14 cellular contexts compared by ENCODE assay signal in the genomic region with DNA sequence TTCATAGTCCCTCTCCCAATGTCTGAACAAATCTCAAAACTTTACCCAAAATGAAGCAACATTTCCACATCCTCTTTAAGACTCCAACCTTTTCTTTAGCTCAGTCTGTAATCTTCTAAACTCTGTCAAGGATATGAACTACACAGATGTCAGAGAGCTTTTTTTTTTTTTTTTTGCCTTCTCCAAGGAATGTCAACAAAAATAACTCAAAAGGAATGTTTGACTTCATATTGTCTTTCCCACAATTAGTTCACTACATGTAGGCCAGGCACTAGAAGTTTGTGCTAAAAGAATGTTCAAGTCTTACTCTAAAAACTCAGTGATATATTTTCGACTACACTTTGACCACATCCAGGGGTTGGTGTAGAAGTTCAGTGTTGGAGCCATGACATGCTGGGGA. TPM values are rescaled to one million over a fixed set of nuclear protein-coding genes. Genes with fewer than 3 reads are reported as not detected.
DNase-seq lines count a peak whose midpoint lies in the region; ATAC-seq and TF ChIP-seq lines count a peak whose summit lies in the region.
"Had no signal": no experiment of that assay in that cellular context is flagged by ENCODE, and none has a peak within 500 bp of the region (broad histone marks: within the 10 kb centered on the region; RNA-seq: fewer than 3 reads in every experiment).

No MANE protein-coding gene starts in this region.

- CTCF ChIA-PET in SK-N-SH (lab: Yijun Ruan, JAX): interaction anchor here (0.9 to 1.5 kb wide), 4 partner anchors 13 to 75 kb away, joined by 3 to 5 read pairs (median 3); no protein-coding TSS in a partner anchor

- no peak overlapping the region for H3K9ac ChIP-seq in SK-N-SH

- no peak for TF ChIP-seq RAD21 in SK-N-SH (IDR thresholded peaks at IDR 0.05; ENCODE audit: low read length)

- H2AFZ ChIP-seq in SK-N-SH (ENCODE audit: low read depth): no peak overlapping the region

- peaks cover 24 to 91% of the 10 kb centered on the region in 2 experiments for H3K36me3 ChIP-seq in SK-N-SH (replicated peaks in 1 of 2; ENCODE audit: control insufficient read depth in 1 of 2, insufficient read depth in 2 of 2, low read length in 1 of 2)
- peaks cover 0 to 49% (median 0%) of the 10 kb centered on the region in 3 donors for H3K36me3 ChIP-seq in tibial nerve
- H3K36me3 ChIP-seq in prostate gland: no peaks in the 10 kb centered on the region
- peaks cover 0 to 65% (median 6%) of the 10 kb centered on the region in 6 donors for H3K36me3 ChIP-seq in spleen

- H3K79me2 ChIP-seq in SK-N-SH (ENCODE audit: insufficient read depth): no peaks in the 10 kb centered on the region

- H3F3A ChIP-seq in SK-N-SH (replicated peaks; ENCODE audit: insufficient read depth): no peaks in the 10 kb centered on the region

- no peaks in the 10 kb centered on the region for H3K9me3 ChIP-seq in SK-N-SH
- H3K9me3 ChIP-seq in tibial nerve: no peaks in the 10 kb centered on the region
- no peaks in the 10 kb centered on the region for H3K9me3 ChIP-seq in prostate gland
- no peaks in the 10 kb centered on the region for H3K9me3 ChIP-seq in spleen

- H3K4me1 ChIP-seq in SK-N-SH (ENCODE audit: control insufficient read depth in 1 of 2, insufficient read depth in 2 of 2, low read depth in 1 of 2, low read length in 1 of 2) (peaks cover 0 to 33% of the 10 kb centered on the region in 2 experiments; a peak in 2 of 4 replicates), tibial nerve (peaks cover 0 to 50% (median 9%) of the 10 kb centered on the region in 4 donors), prostate gland (replicated peaks) (no peaks in the 10 kb centered on the region), spleen (peaks cover 0 to 17% (median 1%) of the 10 kb centered on the region in 6 donors)

- no peaks in the 10 kb centered on the region for H3K27me3 ChIP-seq in SK-N-SH (ENCODE audit: insufficient read depth)
- no peaks in the 10 kb centered on the region for H3K27me3 ChIP-seq in tibial nerve
- no peaks in the 10 kb centered on the region for H3K27me3 ChIP-seq in prostate gland (replicated peaks; ENCODE audit: insufficient read depth)
- H3K27me3 ChIP-seq in spleen (replicated peaks in 1 of 7): no peaks in the 10 kb centered on the region

- 83% methylated on average over 1 of the region's 1 CpG for WGBS in SK-N-SH (ENCODE audit: low lambda C conversion rate)
- 49 to 57% methylated on average over 1 of the region's 1 CpG for WGBS in tibial nerve, 2 donors
- WGBS in prostate gland: 89% methylated on average over 1 of the region's 1 CpG
- 75 to 83% (median 77%) methylated on average over 1 of the region's 1 CpG for WGBS in spleen, 5 donors

- TF ChIP-seq POLR2A in tibial nerve (IDR thresholded peaks at IDR 0.05) (no peak), prostate gland (IDR thresholded peaks at IDR 0.05) (no peak), spleen (IDR thresholded peaks at IDR 0.05) (no peak)

- ATAC-seq in SK-N-SH treated with all-trans-retinoic acid at 6 μM for 48 hours: peak; percentile 66

- no peak overlapping the region for H3K4me3 ChIP-seq in SK-N-SH (ENCODE audit: low read depth in 2 of 2, low read length in 1 of 2)
- H3K4me3 ChIP-seq in tibial nerve: no peak overlapping the region
- H3K4me3 ChIP-seq in prostate gland: no peak overlapping the region
- no peak overlapping the region for H3K4me3 ChIP-seq in spleen

- POLR2A ChIA-PET in SK-N-SH (lab: Yijun Ruan, JAX): no interaction called here

- intact Hi-C loops in prostate gland (cut with DNase I) (no loop called here), spleen (cut with DNase I; ENCODE audit: low total_unique reads) (no loop called here)

- TF ChIP-seq EP300 in SK-N-SH (IDR thresholded peaks at IDR 0.05; ENCODE audit: borderline replicate concordance in 1 of 2, low read depth in 1 of 2, low read length in 1 of 2) (no peak), tibial nerve (IDR thresholded peaks at IDR 0.05) (no peak)

- H3K9me2 ChIP-seq in SK-N-SH: no peaks in the 10 kb centered on the region

- H4K20me1 ChIP-seq in SK-N-SH (ENCODE audit: insufficient read depth): no peaks in the 10 kb centered on the region

- no peak overlapping the region for H3K4me2 ChIP-seq in SK-N-SH

- H3K27ac ChIP-seq in SK-N-SH (ENCODE audit: low read depth in 2 of 2, low read length in 1 of 2) (peak overlapping the region in 1 of 2 experiments; percentile 63; a peak in 2 of 4 replicates), tibial nerve (peak overlapping the region in 3 of 4 donors; percentile 29 to 69 (median 67)), prostate gland (no peak overlapping the region), spleen (peak overlapping the region in 3 of 8 donors; percentile 11 to 25 (median 18))

- no peak for TF ChIP-seq CTCF in SK-N-SH (IDR thresholded peaks at IDR 0.05)
- no peak for TF ChIP-seq CTCF in tibial nerve (IDR thresholded peaks at IDR 0.05)
- TF ChIP-seq CTCF in prostate gland (IDR thresholded peaks at IDR 0.05): no peak
- TF ChIP-seq CTCF in spleen (IDR thresholded peaks at IDR 0.05 in 8 of 11, conservative IDR thresholded peaks at IDR 0.05 in 3 of 11): no peak

- no peak for DNase-seq in SK-N-SH
- DNase-seq in dedifferentiated amniotic fluid mesenchymal stem cell (ENCODE audit: extremely low spot score): peak; percentile 71
- peak; percentile 19 for DNase-seq in left kidney (ENCODE audit: low read depth, low spot score)
- no peak for DNase-seq in tibial nerve (ENCODE audit: low spot score in 2 of 2)
- no peak for DNase-seq in prostate gland (ENCODE audit: low spot score)
- DNase-seq in midbrain (lab: John Stamatoyannopoulos, UW): no peak
- DNase-seq in spleen: no peak
- DNase-seq: 8988T; activated CD4-positive, CD25-positive, alpha-beta regulatory T cell treated with anti-CD3 and anti-CD28 coated beads, Interleukin-2, amount 50 U/mL, for 72 hours; activated naive CD8-positive, alpha-beta T cell treated with anti-CD3 and anti-CD28 coated beads for 36 hours; cortex of kidney; H7 had no signal

TF ChIP-seq in SK-N-SH treated with all-trans-retinoic acid at 6 μM for 48 hours, 23 proteins besides CTCF, POLR2A, EP300 and RAD21 (continues in another document):
- TF ChIP-seq ZNF70 (CRISPR knock-in tag; IDR thresholded peaks at IDR 0.05) (no peak), ARNTL (CRISPR knock-in tag; IDR thresholded peaks at IDR 0.05; ENCODE audit: borderline replicate concordance, low read depth) (no peak), ESRRG (CRISPR knock-in tag; IDR thresholded peaks at IDR 0.05) (no peak), BACH2 (CRISPR knock-in tag; IDR thresholded peaks at IDR 0.05; ENCODE audit: borderline replicate concordance) (no peak), PPARA (CRISPR knock-in tag; IDR thresholded peaks at IDR 0.05; ENCODE audit: borderline replicate concordance) (no peak), TOX (CRISPR knock-in tag; IDR thresholded peaks at IDR 0.05; ENCODE audit: borderline replicate concordance) (no peak), ZFP30 (CRISPR knock-in tag; IDR thresholded peaks at IDR 0.05) (no peak), ISL1 (CRISPR knock-in tag; IDR thresholded peaks at IDR 0.05) (no peak), CSDC2 (CRISPR knock-in tag; IDR thresholded peaks at IDR 0.05) (no peak), GLIS3 (CRISPR knock-in tag; IDR thresholded peaks at IDR 0.05) (no peak)
- TF ChIP-seq, protein P1, sequence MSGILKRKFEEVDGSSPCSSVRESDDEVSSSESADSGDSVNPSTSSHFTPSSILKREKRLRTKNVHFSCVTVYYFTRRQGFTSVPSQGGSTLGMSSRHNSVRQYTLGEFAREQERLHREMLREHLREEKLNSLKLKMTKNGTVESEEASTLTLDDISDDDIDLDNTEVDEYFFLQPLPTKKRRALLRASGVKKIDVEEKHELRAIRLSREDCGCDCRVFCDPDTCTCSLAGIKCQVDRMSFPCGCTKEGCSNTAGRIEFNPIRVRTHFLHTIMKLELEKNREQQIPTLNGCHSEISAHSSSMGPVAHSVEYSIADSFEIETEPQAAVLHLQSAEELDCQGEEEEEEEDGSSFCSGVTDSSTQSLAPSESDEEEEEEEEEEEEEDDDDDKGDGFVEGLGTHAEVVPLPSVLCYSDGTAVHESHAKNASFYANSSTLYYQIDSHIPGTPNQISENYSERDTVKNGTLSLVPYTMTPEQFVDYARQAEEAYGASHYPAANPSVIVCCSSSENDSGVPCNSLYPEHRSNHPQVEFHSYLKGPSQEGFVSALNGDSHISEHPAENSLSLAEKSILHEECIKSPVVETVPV (CRISPR knock-in tag; IDR thresholded peaks at IDR 0.05): no peak

TF ChIP-seq in SK-N-SH, 30 proteins besides CTCF, POLR2A, EP300 and RAD21:
- TF ChIP-seq JUND (IDR thresholded peaks at IDR 0.05) (no peak), POLR2AphosphoS5 (IDR thresholded peaks at IDR 0.05; ENCODE audit: low read depth, low read length) (no peak), MXI1 (IDR thresholded peaks at IDR 0.05; ENCODE audit: low read depth, low read length) (no peak), EZH2phosphoT487 (IDR thresholded peaks at IDR 0.05; ENCODE audit: borderline replicate concordance, low read depth) (no peak)
TF ChIP-seq in SK-N-SH: peak in this region for 0.

RNA-seq across cellular contexts. Expression of a gene that starts 37.1 kb away (rescaled TPM):
- polyA plus RNA-seq in SK-N-SH (2012; rRNA removed): 4.1 and 7.1 TPM in 2 replicates
- polyA plus RNA-seq in SK-N-SH (2012; cell fraction: cytosol; rRNA removed): 8.7 and 13.3 TPM in 2 replicates
- 9.3 and 9.7 TPM in 2 replicates for polyA plus RNA-seq in SK-N-SH (2012; cell fraction: nucleus; rRNA removed)
- 100 to 1,000 TPM in 1 of 4 donors, 10 to 100 TPM in 3; 79.1 to 145 (median 95.0) TPM for total RNA-seq in tibial nerve
- total RNA-seq in prostate gland: 10 to 100 TPM; 30.0 to 31.0 TPM
- 100 to 1,000 TPM in 1 of 7 donors, 10 to 100 TPM in 6; 28.8 to 112 (median 62.2) TPM for total RNA-seq in spleen
- 10 to 100 TPM in 2 of 3 donors, 1 to 10 TPM in 1; 9.1 to 19.5 (median 15.4) TPM for polyA plus RNA-seq in spleen
- total RNA-seq: activated naive CD8-positive, alpha-beta T cell treated with anti-CD3 and anti-CD28 coated beads for 36 hours; T-helper 1 cell treated with Interleukin-12 subunit alpha and Interleukin-12 subunit beta and Interleukin-4 antibody, amounts not matched to agents 30 ng/mL and 1 ng/mL, for 36 hours had no signal

Comparison
In these comparisons a context has a peak if more than half of its experiments do, and no peak if none do; other contexts are left out.
1. DNase-seq: peak in dedifferentiated amniotic fluid mesenchymal stem cell (single experiment) and left kidney (single experiment); none in SK-N-SH (single experiment), tibial nerve (0 of 2), prostate gland (single experiment), midbrain (single experiment) and spleen (single experiment).
2. H3K27ac ChIP-seq: peak in tibial nerve (3 of 4); none in prostate gland (0 of 2).